In the genomic region with DNA sequence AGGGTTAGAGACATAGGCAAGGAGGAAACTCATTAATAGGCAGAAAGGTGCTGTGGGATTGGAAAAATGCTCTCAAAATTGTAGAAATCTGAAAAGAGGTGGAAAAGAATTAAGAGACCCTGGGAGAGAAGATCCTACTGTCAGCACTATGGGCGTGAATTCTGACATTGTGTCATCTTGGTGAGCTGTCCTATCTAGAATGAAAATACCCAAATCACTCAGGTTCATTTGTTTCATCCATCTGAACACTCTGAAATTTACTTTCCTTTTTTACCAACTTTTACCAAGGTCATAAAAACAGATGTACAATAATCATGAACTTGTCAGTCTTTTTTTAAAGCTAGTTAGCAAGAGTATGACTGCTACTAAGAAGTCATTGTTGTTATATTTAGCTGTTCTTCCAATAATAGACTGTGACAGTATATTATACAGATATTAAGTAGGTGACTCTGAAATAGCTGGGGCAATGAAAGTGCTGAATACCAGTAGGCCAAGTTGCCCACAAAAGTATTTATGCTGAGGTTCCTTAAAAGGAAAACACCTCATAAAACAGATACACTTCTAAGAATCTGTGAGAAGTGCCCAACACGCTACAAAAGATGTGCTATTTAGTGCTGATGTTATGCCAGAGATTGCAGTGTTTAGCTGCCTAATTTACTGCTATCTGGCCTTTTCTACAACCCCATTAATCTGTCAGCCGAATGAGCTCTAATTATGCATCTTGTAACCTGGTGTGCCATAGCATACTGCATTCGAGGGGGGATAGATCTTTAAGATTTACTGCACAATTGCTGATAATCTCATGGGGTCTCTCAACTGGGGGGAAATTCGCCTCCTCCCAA, we compare ENCODE assay signal across 23 cellular contexts.
DNase-seq lines count a peak whose midpoint lies in the region; ATAC-seq and TF ChIP-seq lines count a peak whose summit lies in the region.
"Had no signal": no experiment of that assay in that cellular context is flagged by ENCODE, and none has a peak within 500 bp of the region (broad histone marks: within the 10 kb centered on the region; RNA-seq: fewer than 3 reads in every experiment).

No MANE protein-coding gene starts in this region.

- TF ChIP-seq CTCF in HEK293 (tag by site-specific recombination; IDR thresholded peaks at IDR 0.05) (no peak), nephron progenitor cell (IDR thresholded peaks at IDR 0.05) (no peak)
- TF ChIP-seq CTCF in CD4-positive, alpha-beta T cell (IDR thresholded peaks at IDR 0.05) = no peak

- CTCF ChIA-PET in HEK293 (lab: Yijun Ruan, JAX) = interaction anchor here (0.6 to 0.9 kb wide), 4 partner anchors 13 to 1524 kb away, joined by 3 to 4 read pairs (median 4); no protein-coding TSS in a partner anchor
- CTCF ChIA-PET in CD4-positive, alpha-beta T cell (lab: Charles Lee) = interaction anchor here (1.7 kb wide), 1 partner anchor 8 kb away, joined by 6 read pairs; no protein-coding TSS in a partner anchor

- intact Hi-C loops in CD4-positive, alpha-beta T cell (cut with DNase I, micrococcal nuclease) = no loop called here

- H3K9me3 ChIP-seq in HEK293 (ENCODE audit: control insufficient read depth, insufficient read depth, low read depth, low read length) = no peaks in the 10 kb centered on the region
- H3K9me3 ChIP-seq in CD4-positive, alpha-beta T cell (ENCODE audit: control insufficient read depth, low read length) = peaks cover 10% of the 10 kb centered on the region
- H3K9me3 ChIP-seq: ovary had no signal

- H3K9me3 Mint-ChIP-seq in activated T-helper 17 cell treated with anti-CD3 and anti-CD28 coated beads, Interleukin-2, amount 50 U/mL, for 72 hours = peaks cover 14% of the 10 kb centered on the region
- H3K9me3 Mint-ChIP-seq in nephron progenitor cell = peaks cover 20% of the 10 kb centered on the region
- H3K9me3 Mint-ChIP-seq in CD4-positive, alpha-beta T cell = peaks cover under 1% of the 10 kb centered on the region

- peak; percentile 86 for ATAC-seq in activated T-helper 17 cell treated with anti-CD3 and anti-CD28 coated beads, Interleukin-2, amount 50 U/mL, for 72 hours (replicated peaks)
- ATAC-seq in CD4-positive, alpha-beta T cell (ENCODE audit: poor library complexity) = no peak
- no peak for ATAC-seq in GM21717 (IDR thresholded peaks at IDR 0.05; ENCODE audit: unreplicated experiment)
- ATAC-seq: K562, left lung had no signal

- H3K79me1 ChIP-seq in mesendoderm (ENCODE audit: low read length) = no peaks in the 10 kb centered on the region

- H2BK120ac ChIP-seq in mesendoderm (ENCODE audit: low read depth, low read length) = no peak overlapping the region

- H3K9ac ChIP-seq in mesendoderm (ENCODE audit: low read length) = no peak overlapping the region
- H3K9ac ChIP-seq: BLaER1 had no signal

- peak overlapping the region; percentile 67 for H3K27ac Mint-ChIP-seq in activated T-helper 17 cell treated with anti-CD3 and anti-CD28 coated beads, Interleukin-2, amount 50 U/mL, for 72 hours
- peak overlapping the region; percentile 5 for H3K27ac Mint-ChIP-seq in nephron progenitor cell
- no peak overlapping the region for H3K27ac Mint-ChIP-seq in CD4-positive, alpha-beta T cell
- H3K27ac Mint-ChIP-seq: dendritic cell treated with granulocyte-macrophage colony-stimulating factor and Interleukin-4, amounts not matched to agents 40 ng/mL and 50 ng/mL, for 4 days had no signal

- H3K36me3 ChIP-seq in HEK293 (ENCODE audit: control insufficient read depth in 2 of 2, insufficient read depth in 1 of 2, low read length in 2 of 2) (no peaks in the 10 kb centered on the region), mesendoderm (ENCODE audit: control insufficient read depth, insufficient read depth, low read length) (no peaks in the 10 kb centered on the region)
- H3K36me3 ChIP-seq: BLaER1, brain microvascular endothelial cell, left lung, ovary had no signal

- H3K36me3 Mint-ChIP-seq in activated T-helper 17 cell treated with anti-CD3 and anti-CD28 coated beads, Interleukin-2, amount 50 U/mL, for 72 hours (ENCODE audit: low read depth) = no peaks in the 10 kb centered on the region
- H3K36me3 Mint-ChIP-seq in nephron progenitor cell (ENCODE audit: low read depth) = peaks cover 6% of the 10 kb centered on the region
- peaks cover 5% of the 10 kb centered on the region for H3K36me3 Mint-ChIP-seq in CD4-positive, alpha-beta T cell (ENCODE audit: low read depth)

- no peaks in the 10 kb centered on the region for H3K27me3 ChIP-seq in CD4-positive, alpha-beta T cell (ENCODE audit: control insufficient read depth, insufficient read depth, low read length)
- H3K27me3 ChIP-seq in mesendoderm (ENCODE audit: insufficient read depth, low read length, poor library complexity) = no peaks in the 10 kb centered on the region
- H3K27me3 ChIP-seq: BLaER1, brain microvascular endothelial cell, left lung, ovary had no signal

- H3K27ac ChIP-seq in HEK293 (ENCODE audit: extremely low read depth, low read depth, low read length) = no peak overlapping the region
- H3K27ac ChIP-seq in CD4-positive, alpha-beta T cell (ENCODE audit: low read depth, low read length) = no peak overlapping the region
- no peak overlapping the region for H3K27ac ChIP-seq in mesendoderm (ENCODE audit: low read depth, low read length)
- H3K27ac ChIP-seq: BLaER1, brain microvascular endothelial cell, left lung, ovary, skin epidermis had no signal

- H3K4me1 ChIP-seq in HEK293 (ENCODE audit: control insufficient read depth, insufficient read depth, low read length) (peaks cover 29% of the 10 kb centered on the region), mesendoderm (ENCODE audit: control insufficient read depth, low read depth, low read length) (peaks cover 2% of the 10 kb centered on the region)
- H3K4me1 ChIP-seq: BLaER1, left lung had no signal

- no peak overlapping the region for H4K8ac ChIP-seq in mesendoderm (ENCODE audit: low read depth, low read length)

- H3K4me1 Mint-ChIP-seq in activated T-helper 17 cell treated with anti-CD3 and anti-CD28 coated beads, Interleukin-2, amount 50 U/mL, for 72 hours = peaks cover 42% of the 10 kb centered on the region
- peaks cover 73% of the 10 kb centered on the region for H3K4me1 Mint-ChIP-seq in nephron progenitor cell
- H3K4me1 Mint-ChIP-seq in CD4-positive, alpha-beta T cell (ENCODE audit: low read depth) = peaks cover 30% of the 10 kb centered on the region

- H4K5ac ChIP-seq in mesendoderm (ENCODE audit: low read length) = no peak overlapping the region

- H3K4me2 ChIP-seq in mesendoderm (ENCODE audit: low read length) = no peak overlapping the region
- H3K4me2 ChIP-seq: BLaER1 had no signal

- H2BK5ac ChIP-seq in mesendoderm (ENCODE audit: low read length) = no peak overlapping the region

- no peak overlapping the region for H3K56ac ChIP-seq in mesendoderm (ENCODE audit: low read length)

- no peaks in the 10 kb centered on the region for H3K27me3 Mint-ChIP-seq in activated T-helper 17 cell treated with anti-CD3 and anti-CD28 coated beads, Interleukin-2, amount 50 U/mL, for 72 hours
- peaks cover 9% of the 10 kb centered on the region for H3K27me3 Mint-ChIP-seq in nephron progenitor cell (ENCODE audit: low read depth, poor library complexity)
- no peaks in the 10 kb centered on the region for H3K27me3 Mint-ChIP-seq in CD4-positive, alpha-beta T cell
- H3K27me3 Mint-ChIP-seq: dendritic cell treated with granulocyte-macrophage colony-stimulating factor and Interleukin-4, amounts not matched to agents 40 ng/mL and 50 ng/mL, for 4 days had no signal

- H3K4me3 Mint-ChIP-seq in activated T-helper 17 cell treated with anti-CD3 and anti-CD28 coated beads, Interleukin-2, amount 50 U/mL, for 72 hours = peak overlapping the region; percentile 53
- H3K4me3 Mint-ChIP-seq in nephron progenitor cell = no peak overlapping the region
- no peak overlapping the region for H3K4me3 Mint-ChIP-seq in CD4-positive, alpha-beta T cell
- H3K4me3 Mint-ChIP-seq: dendritic cell treated with granulocyte-macrophage colony-stimulating factor and Interleukin-4, amounts not matched to agents 40 ng/mL and 50 ng/mL, for 4 days had no signal

- no peaks in the 10 kb centered on the region for H3K79me2 ChIP-seq in mesendoderm (ENCODE audit: control insufficient read depth, insufficient read depth, low read length)

- no peak overlapping the region for H2BK15ac ChIP-seq in mesendoderm (replicated peaks; ENCODE audit: low read depth)

- H3K23ac ChIP-seq in mesendoderm (ENCODE audit: low read length) = no peak overlapping the region

- H2AK5ac ChIP-seq in mesendoderm (ENCODE audit: low read length) = no peak overlapping the region

- WGBS in mesendoderm (ENCODE audit: extremely low coverage, insufficient coverage, low lambda C conversion rate) = no CpG with 5 or more reads among the region's 5 CpGs

- no peak overlapping the region for H3K4me3 ChIP-seq in HEK293 (ENCODE audit: low read depth, low read length)
- H3K4me3 ChIP-seq in mesendoderm (ENCODE audit: low read length) = no peak overlapping the region
- H3K4me3 ChIP-seq: BLaER1, K562, left lung, ovary, skin epidermis had no signal

- H3K18ac ChIP-seq in mesendoderm (ENCODE audit: low read length) = no peak overlapping the region

- POLR2A ChIA-PET in HEK293 (lab: Yijun Ruan, JAX) = no interaction called here
- POLR2A ChIA-PET in CD4-positive, alpha-beta T cell (lab: Charles Lee) = interaction anchor here (1.6 kb wide), 1 partner anchor 9 kb away, joined by 13 read pairs; no protein-coding TSS in a partner anchor

- H3K4ac ChIP-seq in mesendoderm (ENCODE audit: low read depth, low read length) = no peak overlapping the region

- DNase-seq in NCI-H82 (lab: John Stamatoyannopoulos, UW) (peak; percentile 12), NCI-H82 treated with DMSO at 0.1 percent for 48 hours (lab: John Stamatoyannopoulos, UW; ENCODE audit: unreplicated experiment) (no peak), nephron progenitor cell (peak; percentile 25), mesendoderm (no peak)
- DNase-seq in CD4-positive, alpha-beta T cell = no peak
- DNase-seq: 8988T; activated CD8-positive, alpha-beta memory T cell treated with anti-CD3 and anti-CD28 coated beads, Interleukin-2, amount 50 U/mL, for 48 hours; brain microvascular endothelial cell; HCEC 1CT; left lung; MV-4-11; NCI-H2081 treated with DMSO at 0.1 percent for 48 hours; NCI-H526; ovary; SHP77; stimulated activated CD4-positive, alpha-beta T cell treated with anti-CD3 and anti-CD28 coated beads, Interleukin-4, amount 100 ng/mL, for 24 hours had no signal

TF ChIP-seq in HEK293, 187 proteins besides CTCF, POLR2A, EP300 and RAD21 (continues in another document):
- TF ChIP-seq ZNF521 (tag by site-specific recombination; IDR thresholded peaks at IDR 0.05) = no peak
- TF ChIP-seq ZNF747 (tag by site-specific recombination; IDR thresholded peaks at IDR 0.05) = no peak
- TF ChIP-seq TRIM28 (IDR thresholded peaks at IDR 0.05; ENCODE audit: borderline replicate concordance, low read length) = 0 out of 2 replicates have a peak, but pooled peaks have one; percentile 28
- no peak for TF ChIP-seq YY2 (tag by site-specific recombination; IDR thresholded peaks at IDR 0.05)
- TF ChIP-seq SCRT2 (tag by site-specific recombination; IDR thresholded peaks at IDR 0.05) = no peak
- TF ChIP-seq ZNF530 (tag by site-specific recombination; IDR thresholded peaks at IDR 0.05; ENCODE audit: low read depth) = no peak
- 0 out of 2 replicates have a peak, but pooled peaks have one; percentile 26 for TF ChIP-seq KLF16 (tag by site-specific recombination; IDR thresholded peaks at IDR 0.05)
- TF ChIP-seq ZNF596 (tag by site-specific recombination; IDR thresholded peaks at IDR 0.05) = no peak
- no peak for TF ChIP-seq ZNF654 (tag by site-specific recombination; IDR thresholded peaks at IDR 0.05; ENCODE audit: low read depth)

Comparison
In these comparisons a context has a peak if more than half of its experiments do, and no peak if none do; other contexts are left out.
1. DNase-seq: peak in NCI-H82 (single experiment) and nephron progenitor cell (single experiment); none in NCI-H82 treated with DMSO at 0.1 percent for 48 hours (single experiment), CD4-positive, alpha-beta T cell (0 of 10) and mesendoderm (single experiment).